ENCODE assay signal across 17 cellular contexts in genomic region chr22:25390297-25391240, GRCh38.
DNase-seq lines count a peak whose midpoint lies in the region; ATAC-seq, FAIRE-seq and TF ChIP-seq lines count a peak whose summit lies in the region.
"Had no signal": no experiment of that assay in that cellular context is flagged by ENCODE, and none has a peak within 500 bp of the region (broad histone marks: within the 10 kb centered on the region; RNA-seq: fewer than 3 reads in every experiment).

No MANE protein-coding gene starts in this region.

- no peak overlapping the region for H3K27ac ChIP-seq in CD4-positive, CD25-positive, alpha-beta regulatory T cell (ENCODE audit: insufficient read depth, low read length, poor library complexity, severe bottlenecking)
- H3K27ac ChIP-seq in kidney (ENCODE audit: low read depth in 2 of 2, low read length in 2 of 2) (no peak overlapping the region), osteoblast (ENCODE audit: low read depth, low read length) (no peak overlapping the region)

- H3K9me3 ChIP-seq in CD4-positive, CD25-positive, alpha-beta regulatory T cell (ENCODE audit: control insufficient read depth in 2 of 2, low read length in 2 of 2) = no peaks in the 10 kb centered on the region
- H3K9me3 ChIP-seq in Loucy (ENCODE audit: insufficient read depth, low read depth, low read length) = no peaks in the 10 kb centered on the region
- H3K9me3 ChIP-seq in kidney (ENCODE audit: control insufficient read depth in 1 of 2, low read length in 2 of 2) = no peaks in the 10 kb centered on the region
- no peaks in the 10 kb centered on the region for H3K9me3 ChIP-seq in osteoblast (ENCODE audit: low read depth, low read length)
- H3K9me3 ChIP-seq: BE2C, MG63 had no signal

- TF ChIP-seq CTCF in Loucy (conservative IDR thresholded peaks at IDR 0.05; ENCODE audit: low read length) = no peak
- TF ChIP-seq CTCF in kidney (IDR thresholded peaks at IDR 0.05; ENCODE audit: borderline replicate concordance, extremely low read depth, insufficient read depth) = no peak
- no peak for TF ChIP-seq CTCF in osteoblast (IDR thresholded peaks at IDR 0.05; ENCODE audit: extremely low read depth, low read depth, low read length)

- H3K4me3 Mint-ChIP-seq in CD4-positive, CD25-positive, alpha-beta regulatory T cell = no peak overlapping the region

- H3K36me3 Mint-ChIP-seq in CD4-positive, CD25-positive, alpha-beta regulatory T cell = no peaks in the 10 kb centered on the region

- H3K4me2 ChIP-seq in Loucy (ENCODE audit: low read depth, low read length, poor library complexity, severe bottlenecking) = peak overlapping the region; percentile 87
- no peak overlapping the region for H3K4me2 ChIP-seq in osteoblast (ENCODE audit: insufficient read depth, low read length)

- no peak for FAIRE-seq in kidney (lab: Jason Lieb, UNC)

- H3K9ac ChIP-seq in Loucy (ENCODE audit: low read depth, low read length, poor library complexity, severe bottlenecking) (peak overlapping the region; percentile 49), kidney (ENCODE audit: low read length in 2 of 2) (no peak overlapping the region)

- intact Hi-C loops in kidney (cut with DNase I) = no loop called here

- H3K79me2 ChIP-seq in Loucy (ENCODE audit: insufficient read depth, low read length) (peaks cover 98% of the 10 kb centered on the region), osteoblast (ENCODE audit: insufficient read depth, low read length) (peaks cover 71% of the 10 kb centered on the region)

- H4K20me1 ChIP-seq in Loucy (ENCODE audit: insufficient read depth, low read length, poor library complexity, severe bottlenecking) (peaks cover 92% of the 10 kb centered on the region), osteoblast (ENCODE audit: insufficient read depth, low read length) (peaks cover 79% of the 10 kb centered on the region)

- H3K4me1 ChIP-seq in CD4-positive, CD25-positive, alpha-beta regulatory T cell (ENCODE audit: control insufficient read depth, insufficient read depth, low read length, poor library complexity, severe bottlenecking) = peaks cover 30% of the 10 kb centered on the region
- H3K4me1 ChIP-seq in Loucy (ENCODE audit: insufficient read depth, low read length, poor library complexity, severe bottlenecking) (peaks cover 92% of the 10 kb centered on the region), kidney (ENCODE audit: control insufficient read depth in 1 of 2, insufficient read depth in 1 of 2, low read depth in 1 of 2, low read length in 2 of 2) (peaks cover 5 to 40% of the 10 kb centered on the region in 2 donors), osteoblast (ENCODE audit: insufficient read depth, low read length) (no peaks in the 10 kb centered on the region)

- no peak overlapping the region for H3K4me3 ChIP-seq in CD4-positive, CD25-positive, alpha-beta regulatory T cell (ENCODE audit: low read depth, low read length)
- H3K4me3 ChIP-seq in Loucy (ENCODE audit: low read length, poor library complexity, severe bottlenecking) = no peak overlapping the region
- H3K4me3 ChIP-seq in kidney (ENCODE audit: low read length in 2 of 2) = no peak overlapping the region
- no peak overlapping the region for H3K4me3 ChIP-seq in osteoblast (ENCODE audit: insufficient read depth, low read length)
- H3K4me3 ChIP-seq: MG63 had no signal

- DNase-seq in CD4-positive, CD25-positive, alpha-beta regulatory T cell = no peak
- DNase-seq in kidney = peak; percentile 61
- peak; percentile 56 for DNase-seq in osteoblast (ENCODE audit: insufficient read length, low spot score, missing footprints)
- DNase-seq in NCI-H526 treated with DMSO at 0.1 percent for 48 hours (lab: John Stamatoyannopoulos, UW) = no peak
- DNase-seq: BE2C, EL, KG1, MG63, NCI-H1105 treated with DMSO at 0.1 percent for 48 hours, NCI-H1930, NCI-H2171, NCI-H446 treated with DMSO at 0.1 percent for 48 hours, NCI-H82 had no signal

- no peaks in the 10 kb centered on the region for H3K36me3 ChIP-seq in CD4-positive, CD25-positive, alpha-beta regulatory T cell (ENCODE audit: control insufficient read depth, insufficient read depth, low read length)
- H3K36me3 ChIP-seq in Loucy (ENCODE audit: insufficient read depth, low read length) (peaks cover 7% of the 10 kb centered on the region; the same call in 1 of the 2 replicates), kidney (ENCODE audit: control insufficient read depth in 1 of 2, insufficient read depth in 2 of 2, low read length in 2 of 2) (no peaks in the 10 kb centered on the region), osteoblast (ENCODE audit: insufficient read depth, low read length) (no peaks in the 10 kb centered on the region)
- H3K36me3 ChIP-seq: BE2C, MG63 had no signal

- H3F3A ChIP-seq in Loucy (ENCODE audit: low read depth) = peaks cover 3% of the 10 kb centered on the region

- no peak for ATAC-seq in CD4-positive, CD25-positive, alpha-beta regulatory T cell (ENCODE audit: low read depth in 2 of 2)
- ATAC-seq in GM18907 (IDR thresholded peaks at IDR 0.05; ENCODE audit: unreplicated experiment) (no peak), GM21528 (IDR thresholded peaks at IDR 0.05; ENCODE audit: low FRiP score, unreplicated experiment) (no peak)
- ATAC-seq: HCT116 had no signal

- no peaks in the 10 kb centered on the region for H3K27me3 ChIP-seq in CD4-positive, CD25-positive, alpha-beta regulatory T cell (ENCODE audit: control insufficient read depth, insufficient read depth, low read length)
- H3K27me3 ChIP-seq in Loucy (ENCODE audit: insufficient read depth, low read length, poor library complexity, severe bottlenecking) (no peaks in the 10 kb centered on the region), osteoblast (ENCODE audit: insufficient read depth, low read length) (no peaks in the 10 kb centered on the region)
- H3K27me3 ChIP-seq: BE2C, MG63 had no signal

- peak overlapping the region in 2 of 3 donors; percentile 42 to 58 for H3K27ac Mint-ChIP-seq in CD4-positive, CD25-positive, alpha-beta regulatory T cell

- peaks cover 10 to 62% (median 29%) of the 10 kb centered on the region in 4 donors for H3K4me1 Mint-ChIP-seq in CD4-positive, CD25-positive, alpha-beta regulatory T cell

- no peaks in the 10 kb centered on the region for H3K9me2 ChIP-seq in Loucy (replicated peaks; ENCODE audit: low read depth, low read length)

- no peak overlapping the region for H2AFZ ChIP-seq in Loucy (ENCODE audit: low read length)
- H2AFZ ChIP-seq in osteoblast (ENCODE audit: low read length) = no peak overlapping the region

- no peaks in the 10 kb centered on the region for H3K9me3 Mint-ChIP-seq in CD4-positive, CD25-positive, alpha-beta regulatory T cell

- H3K27me3 Mint-ChIP-seq in CD4-positive, CD25-positive, alpha-beta regulatory T cell = no peaks in the 10 kb centered on the region

Comparison
In these comparisons a context has a peak if more than half of its experiments do, and no peak if none do; other contexts are left out.
1. DNase-seq: peak in kidney (single experiment) and osteoblast (single experiment); none in CD4-positive, CD25-positive, alpha-beta regulatory T cell (0 of 3) and NCI-H526 treated with DMSO at 0.1 percent for 48 hours (single experiment).